11 cellular contexts compared by ENCODE assay signal in genomic region chr1:226671268-226671667, GRCh38.
DNase-seq lines count a peak whose midpoint lies in the region; ATAC-seq and TF ChIP-seq lines count a peak whose summit lies in the region.
"Had no signal": no experiment of that assay in that cellular context is flagged by ENCODE, and none has a peak within 500 bp of the region (broad histone marks: within the 10 kb centered on the region; RNA-seq: fewer than 3 reads in every experiment).

No MANE protein-coding gene starts in this region.

- no peak for DNase-seq in CD4-positive, alpha-beta T cell
- peak; percentile 98 for DNase-seq in DMS53 (lab: John Stamatoyannopoulos, UW)
- DNase-seq in SW480 (ENCODE audit: low spot score): peak; percentile 26
- DNase-seq in middle frontal gyrus (ENCODE audit: extremely low spot score, low spot score): no peak
- DNase-seq in T-helper 9 cell: no peak
- DNase-seq: activated CD4-positive, alpha-beta T cell treated with anti-CD3 and anti-CD28 coated beads for 4 hours; amygdala; effector CD8-positive, alpha-beta T cell; glutamatergic neuron had no signal

- H3K27me3 ChIP-seq in CD4-positive, alpha-beta T cell (ENCODE audit: control insufficient read depth, insufficient read depth, low read length): no peaks in the 10 kb centered on the region
- no peaks in the 10 kb centered on the region for H3K27me3 ChIP-seq in mucosa of rectum (ENCODE audit: control insufficient read depth in 2 of 2, insufficient read depth in 2 of 2, low read length in 2 of 2)

- no peak overlapping the region for H3K9ac ChIP-seq in mucosa of rectum (ENCODE audit: low read depth in 1 of 2, low read length in 2 of 2)

- CTCF ChIA-PET in CD4-positive, alpha-beta T cell (lab: Charles Lee): interaction anchor here (0.6 to 4.0 kb wide), 3 partner anchors 8 to 121 kb away, joined by 3 to 17 read pairs (median 3); no protein-coding TSS in a partner anchor

- H3K9me3 Mint-ChIP-seq in CD4-positive, alpha-beta T cell: no peaks in the 10 kb centered on the region

- H3K4me1 ChIP-seq in mucosa of rectum (ENCODE audit: control insufficient read depth in 2 of 2, insufficient read depth in 2 of 2, low read length in 2 of 2): peaks cover 19% of the 10 kb centered on the region in 2 donors

- H3K4me3 Mint-ChIP-seq in CD4-positive, alpha-beta T cell: peak overlapping the region; percentile 20

- no peaks in the 10 kb centered on the region for H3K9me3 ChIP-seq in CD4-positive, alpha-beta T cell (ENCODE audit: control insufficient read depth, low read length)
- no peaks in the 10 kb centered on the region for H3K9me3 ChIP-seq in mucosa of rectum (ENCODE audit: control insufficient read depth in 2 of 2, low read length in 2 of 2)

- ATAC-seq in CD4-positive, alpha-beta T cell (ENCODE audit: poor library complexity): no peak
- no peak for ATAC-seq in GM19324 (IDR thresholded peaks at IDR 0.05; ENCODE audit: low FRiP score, unreplicated experiment)

- H3K36me3 Mint-ChIP-seq in CD4-positive, alpha-beta T cell (ENCODE audit: low read depth): peaks cover 79% of the 10 kb centered on the region

- intact Hi-C loops in CD4-positive, alpha-beta T cell (cut with DNase I, micrococcal nuclease): no loop called here

- peaks cover 65% of the 10 kb centered on the region for H3K4me1 Mint-ChIP-seq in CD4-positive, alpha-beta T cell (ENCODE audit: low read depth)

- no peak for TF ChIP-seq CTCF in CD4-positive, alpha-beta T cell (IDR thresholded peaks at IDR 0.05)

- no peak overlapping the region for H3K4me3 ChIP-seq in mucosa of rectum (ENCODE audit: low read length in 2 of 2)

- H3K27ac Mint-ChIP-seq in CD4-positive, alpha-beta T cell: peak overlapping the region; percentile 98

- H3K27ac ChIP-seq in CD4-positive, alpha-beta T cell (ENCODE audit: low read depth, low read length): peak overlapping the region; percentile 42
- H3K27ac ChIP-seq in mucosa of rectum (ENCODE audit: low read depth in 2 of 2, low read length in 2 of 2): peak overlapping the region; percentile 63 to 78

- H3K36me3 ChIP-seq in mucosa of rectum (ENCODE audit: control insufficient read depth in 2 of 2, insufficient read depth in 2 of 2, low read length in 2 of 2): no peaks in the 10 kb centered on the region

- H3K27me3 Mint-ChIP-seq in CD4-positive, alpha-beta T cell: no peaks in the 10 kb centered on the region

- POLR2A ChIA-PET in CD4-positive, alpha-beta T cell (lab: Charles Lee): interaction anchor here (4.6 kb wide), 1 partner anchor 8 kb away, joined by 29 read pairs; no protein-coding TSS in a partner anchor

Comparison
In these comparisons a context has a peak if more than half of its experiments do, and no peak if none do; other contexts are left out.
1. DNase-seq: peak in DMS53 (single experiment) and SW480 (single experiment); none in CD4-positive, alpha-beta T cell (0 of 10), middle frontal gyrus (single experiment) and T-helper 9 cell (single experiment).